ENCODE assay signal across 2 cellular contexts in the genomic region with DNA sequence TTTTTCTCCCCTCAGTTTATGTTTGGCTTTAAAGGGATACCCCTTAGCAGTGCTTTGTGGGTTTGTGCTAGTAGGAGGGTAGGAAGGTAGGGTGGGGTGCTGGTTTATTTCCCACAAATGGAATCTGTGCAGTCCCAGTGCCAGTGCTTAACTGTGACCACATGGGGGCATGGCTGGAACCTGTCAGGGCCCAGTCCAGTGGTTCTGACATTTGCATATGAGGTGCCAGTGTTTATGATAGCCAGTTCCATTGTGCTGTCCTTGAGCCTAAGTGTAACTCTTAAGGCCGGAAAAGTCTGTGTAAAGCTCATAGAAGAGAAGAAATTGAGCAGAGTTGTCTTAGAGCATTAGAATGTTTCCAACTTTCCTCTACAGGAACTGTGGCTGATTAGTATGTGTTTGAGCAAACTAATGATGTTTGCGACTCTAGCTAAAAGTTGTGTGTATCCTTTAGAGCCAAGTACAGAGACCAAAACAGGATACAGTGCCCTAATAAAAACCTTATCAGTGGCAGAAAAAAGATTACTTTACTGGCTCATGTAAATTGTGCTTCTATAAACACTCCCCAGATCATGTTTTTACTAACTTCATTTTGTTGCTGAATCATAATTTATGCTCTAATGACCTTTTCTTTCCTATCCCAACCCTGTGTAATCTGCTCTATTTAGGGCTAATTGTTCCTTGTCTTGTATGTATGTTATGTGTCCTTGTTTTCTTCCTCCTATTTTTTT.
TF ChIP-seq lines count a peak whose summit lies in the region.

No MANE protein-coding gene starts in this region.

TF ChIP-seq in SK-N-SH, 30 proteins besides CTCF, POLR2A, EP300 and RAD21:
- TF ChIP-seq, protein P1, sequence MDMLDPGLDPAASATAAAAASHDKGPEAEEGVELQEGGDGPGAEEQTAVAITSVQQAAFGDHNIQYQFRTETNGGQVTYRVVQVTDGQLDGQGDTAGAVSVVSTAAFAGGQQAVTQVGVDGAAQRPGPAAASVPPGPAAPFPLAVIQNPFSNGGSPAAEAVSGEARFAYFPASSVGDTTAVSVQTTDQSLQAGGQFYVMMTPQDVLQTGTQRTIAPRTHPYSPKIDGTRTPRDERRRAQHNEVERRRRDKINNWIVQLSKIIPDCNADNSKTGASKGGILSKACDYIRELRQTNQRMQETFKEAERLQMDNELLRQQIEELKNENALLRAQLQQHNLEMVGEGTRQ (IDR thresholded peaks at IDR 0.05; ENCODE audit: borderline replicate concordance, low read depth, low read length), result no peak
- TF ChIP-seq NFIC (IDR thresholded peaks at IDR 0.05; ENCODE audit: borderline replicate concordance), result no peak
- no peak for TF ChIP-seq FOXM1 (IDR thresholded peaks at IDR 0.05; ENCODE audit: low read depth)
- TF ChIP-seq PBX3 (IDR thresholded peaks at IDR 0.05), result no peak
- TF ChIP-seq GABPA (IDR thresholded peaks at IDR 0.05; ENCODE audit: low read depth), result no peak
- TF ChIP-seq NRF1 (IDR thresholded peaks at IDR 0.05; ENCODE audit: low read depth, low read length), result no peak
- no peak for TF ChIP-seq MAX (IDR thresholded peaks at IDR 0.05; ENCODE audit: low read depth)
- no peak for TF ChIP-seq TCF12 (IDR thresholded peaks at IDR 0.05)

TF ChIP-seq in SK-N-SH treated with all-trans-retinoic acid at 6 μM for 48 hours, 23 proteins besides CTCF, POLR2A, EP300 and RAD21:
- no peak for TF ChIP-seq CSRNP3 (CRISPR knock-in tag; IDR thresholded peaks at IDR 0.05)
- TF ChIP-seq TOX (CRISPR knock-in tag; IDR thresholded peaks at IDR 0.05; ENCODE audit: borderline replicate concordance), result no peak
- no peak for TF ChIP-seq RARB (CRISPR knock-in tag; IDR thresholded peaks at IDR 0.05)
- TF ChIP-seq SNAI2 (CRISPR knock-in tag; IDR thresholded peaks at IDR 0.05), result no peak
- no peak for TF ChIP-seq CREB5 (CRISPR knock-in tag; IDR thresholded peaks at IDR 0.05; ENCODE audit: low read depth)
